8 cellular contexts compared by ENCODE assay signal in the genomic region with DNA sequence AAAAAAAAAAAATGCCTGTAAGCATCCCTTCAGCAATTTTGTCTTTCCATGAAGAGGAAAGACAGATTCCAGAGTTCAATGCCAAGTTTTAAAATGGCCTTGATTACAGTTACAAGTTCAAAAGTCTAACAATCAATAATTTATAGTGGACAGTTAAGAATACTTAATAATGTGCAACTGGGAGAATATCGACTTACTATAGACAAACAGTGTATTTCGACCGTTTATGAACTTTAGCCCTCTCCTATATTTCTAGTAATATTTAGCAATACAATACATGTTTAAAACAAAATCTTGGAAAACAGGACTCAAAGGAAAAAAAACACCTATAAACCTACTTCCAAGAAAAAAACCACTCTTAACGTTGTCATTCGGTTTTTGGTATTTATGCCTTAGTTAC. TPM values are rescaled to one million over a fixed set of nuclear protein-coding genes. Genes with fewer than 3 reads are reported as not detected.
DNase-seq lines count a peak whose midpoint lies in the region; ATAC-seq and TF ChIP-seq lines count a peak whose summit lies in the region.

No MANE protein-coding gene starts in this region.

- no peaks in the 10 kb centered on the region for H4K20me1 ChIP-seq in MM.1S (ENCODE audit: insufficient read depth, low read length)

- H3K27me3 ChIP-seq in CD8-positive, alpha-beta T cell (ENCODE audit: insufficient read depth, low read length): no peaks in the 10 kb centered on the region
- H3K27me3 ChIP-seq in MM.1S (replicated peaks; ENCODE audit: insufficient read depth, low read length): no peaks in the 10 kb centered on the region

- H3K4me2 ChIP-seq in MM.1S (ENCODE audit: low read depth, low read length): peak overlapping the region; percentile 70

- H3K9ac ChIP-seq in MM.1S (ENCODE audit: low read length): peak overlapping the region; percentile 79; the same call in 1 of the 2 replicates

- peak overlapping the region; percentile 79 for H3K27ac Mint-ChIP-seq in CD8-positive, alpha-beta T cell
- no peak overlapping the region for H3K27ac Mint-ChIP-seq in neural crest cell (ENCODE audit: unreplicated experiment)

- ATAC-seq in CD8-positive, alpha-beta T cell: no peak
- ATAC-seq in HG02970 (IDR thresholded peaks at IDR 0.05; ENCODE audit: low FRiP score, unreplicated experiment) (no peak), GM21576 (IDR thresholded peaks at IDR 0.05; ENCODE audit: unreplicated experiment) (no peak)

- no peaks in the 10 kb centered on the region for H3K9me3 ChIP-seq in CD8-positive, alpha-beta T cell (ENCODE audit: low read length)
- H3K9me3 ChIP-seq in MM.1S (replicated peaks; ENCODE audit: insufficient read depth, low read length): no peaks in the 10 kb centered on the region

- peaks cover 95% of the 10 kb centered on the region for H3K79me2 ChIP-seq in MM.1S (ENCODE audit: low read length)

- no peak overlapping the region for H3K27ac ChIP-seq in CD8-positive, alpha-beta T cell (ENCODE audit: low read depth, low read length)
- peak overlapping the region; percentile 78; the same call in 1 of the 2 replicates for H3K27ac ChIP-seq in MM.1S (ENCODE audit: low read length)
- peak overlapping the region in 1 of 2 donors; percentile 89 for H3K27ac ChIP-seq in coronary artery

- H3K9me2 ChIP-seq in MM.1S (replicated peaks; ENCODE audit: insufficient read depth, low read length): no peaks in the 10 kb centered on the region

- peaks cover 30% of the 10 kb centered on the region for H3K36me3 ChIP-seq in CD8-positive, alpha-beta T cell (ENCODE audit: insufficient read depth, low read length)
- peaks cover 29% of the 10 kb centered on the region for H3K36me3 ChIP-seq in MM.1S (replicated peaks; ENCODE audit: insufficient read depth, low read length)

- no peak for DNase-seq in CD8-positive, alpha-beta T cell
- DNase-seq in MM.1S (no peak), coronary artery (ENCODE audit: low spot score) (no peak), neural crest cell (ENCODE audit: low read depth, low spot score) (no peak), NCI-H2081 treated with DMSO at 0.1 percent for 48 hours (lab: John Stamatoyannopoulos, UW) (no peak), posterior cingulate gyrus (no peak)

- H3F3A ChIP-seq in MM.1S (ENCODE audit: insufficient read depth, low read length): peaks cover 46% of the 10 kb centered on the region

- peak overlapping the region; percentile 95 for H3K4me3 Mint-ChIP-seq in CD8-positive, alpha-beta T cell
- peak overlapping the region; percentile 91 for H3K4me3 Mint-ChIP-seq in neural crest cell

- H3K4me1 Mint-ChIP-seq in CD8-positive, alpha-beta T cell (ENCODE audit: low read depth): peaks cover 62% of the 10 kb centered on the region
- peaks cover 63% of the 10 kb centered on the region for H3K4me1 Mint-ChIP-seq in neural crest cell

- no peak overlapping the region for H2AFZ ChIP-seq in MM.1S (ENCODE audit: low read length)

- POLR2A ChIA-PET in CD8-positive, alpha-beta T cell (lab: Charles Lee): no interaction called here

- TF ChIP-seq CTCF in CD8-positive, alpha-beta T cell (IDR thresholded peaks at IDR 0.05): no peak
- no peak for TF ChIP-seq CTCF in MM.1S (IDR thresholded peaks at IDR 0.05; ENCODE audit: low read length)
- TF ChIP-seq CTCF in coronary artery (IDR thresholded peaks at IDR 0.05): no peak
- no peak for TF ChIP-seq CTCF in neural crest cell (conservative IDR thresholded peaks at IDR 0.05)

- H3K9me3 Mint-ChIP-seq in CD8-positive, alpha-beta T cell: no peaks in the 10 kb centered on the region
- no peaks in the 10 kb centered on the region for H3K9me3 Mint-ChIP-seq in neural crest cell

- CTCF ChIA-PET in CD8-positive, alpha-beta T cell (lab: Charles Lee): interaction anchor here (0.6 to 0.9 kb wide), 2 partner anchors 33 to 499 kb away, joined by 3 to 4 read pairs; no protein-coding TSS in a partner anchor

- no peaks in the 10 kb centered on the region for H3K27me3 Mint-ChIP-seq in CD8-positive, alpha-beta T cell (ENCODE audit: low read depth)
- no peaks in the 10 kb centered on the region for H3K27me3 Mint-ChIP-seq in neural crest cell (ENCODE audit: low read depth)

- intact Hi-C loops in CD8-positive, alpha-beta T cell (cut with DNase I, micrococcal nuclease): loop anchor here (10.0 kb wide), 2 partner anchors 149 to 1201 kb away; a partner anchor contains a TSS
- intact Hi-C loops in posterior cingulate gyrus (cut with DNase I): loop anchor here (2.0 to 10.0 kb wide), 3 partner anchors 21 to 259 kb away; a partner anchor contains a TSS

- peaks cover 65% of the 10 kb centered on the region for H3K36me3 Mint-ChIP-seq in CD8-positive, alpha-beta T cell
- peaks cover 15% of the 10 kb centered on the region for H3K36me3 Mint-ChIP-seq in neural crest cell (ENCODE audit: low read depth)

- H3K4me1 ChIP-seq in CD8-positive, alpha-beta T cell (ENCODE audit: insufficient read depth, low read length): peaks cover 22% of the 10 kb centered on the region
- H3K4me1 ChIP-seq in MM.1S (ENCODE audit: low read length): peaks cover 48% of the 10 kb centered on the region

- no peak overlapping the region for H3K4me3 ChIP-seq in CD8-positive, alpha-beta T cell (ENCODE audit: low read depth, low read length)
- H3K4me3 ChIP-seq in MM.1S (ENCODE audit: low read length): peak overlapping the region; percentile 66
- peak overlapping the region; percentile 98 for H3K4me3 ChIP-seq in coronary artery

RNA-seq across cellular contexts. Expression of a gene that starts 1.5 kb away (rescaled TPM):
- total RNA-seq in CD8-positive, alpha-beta T cell: 10 to 100 TPM; 45.9 to 49.2 TPM
- total RNA-seq in neural crest cell: 107 and 109 TPM in 2 replicates

RNA-seq across cellular contexts. Expression of a gene that starts 1.6 kb away (rescaled TPM):
- total RNA-seq in CD8-positive, alpha-beta T cell: 100 to 1,000 TPM; 110 to 113 TPM
- 142 TPM in 2 replicates for total RNA-seq in neural crest cell

RNA-seq across cellular contexts. Expression of a gene that starts 21.4 kb away (rescaled TPM):
- 10 to 100 TPM in 1 of 2 experiments, 1 to 10 TPM in 1; 9.3 to 11.3 TPM for total RNA-seq in CD8-positive, alpha-beta T cell
- 64.1 and 69.9 TPM in 2 replicates for total RNA-seq in neural crest cell

RNA-seq across cellular contexts. Expression of a gene that starts 21.7 kb away (rescaled TPM):
- total RNA-seq in CD8-positive, alpha-beta T cell: 10 to 100 TPM; 58.5 to 59.6 TPM
- total RNA-seq in neural crest cell: 101 and 109 TPM in 2 replicates
